In genomic region chr14:96194262-96194656, GRCh38 we compare ENCODE assay signal across 14 cellular contexts. TPM values are rescaled to one million over a fixed set of nuclear protein-coding genes. Genes with fewer than 3 reads are reported as not detected.
DNase-seq lines count a peak whose midpoint lies in the region; ATAC-seq and TF ChIP-seq lines count a peak whose summit lies in the region.
"Had no signal": no experiment of that assay in that cellular context is flagged by ENCODE, and none has a peak within 500 bp of the region (broad histone marks: within the 10 kb centered on the region; RNA-seq: fewer than 3 reads in every experiment).

No MANE protein-coding gene starts in this region.

- no peaks in the 10 kb centered on the region for H3K9me3 Mint-ChIP-seq in neural progenitor cell
- H3K9me3 Mint-ChIP-seq in stimulated activated effector memory CD8-positive, alpha-beta T cell treated with anti-CD3 and anti-CD28 coated beads, Interleukin-12 subunit alpha, Interleukin-12 subunit beta, amount 100 ng/mL, for 72 hours = no peaks in the 10 kb centered on the region

- POLR2A ChIA-PET in IMR-90 (lab: Charles Lee; ENCODE audit: unreplicated experiment) = no interaction called here

- H3K9me3 ChIP-seq in IMR-90 (ENCODE audit: control insufficient read depth, insufficient read depth, low read length) = no peaks in the 10 kb centered on the region
- no peaks in the 10 kb centered on the region for H3K9me3 ChIP-seq in duodenal mucosa (ENCODE audit: control insufficient read depth in 1 of 2, low read length in 2 of 2)
- H3K9me3 ChIP-seq in neural progenitor cell (ENCODE audit: low read depth) = no peaks in the 10 kb centered on the region
- no peaks in the 10 kb centered on the region for H3K9me3 ChIP-seq in thyroid gland
- H3K9me3 ChIP-seq: BE2C had no signal

- H3K23ac ChIP-seq in IMR-90 (ENCODE audit: low read depth, low read length) = no peak overlapping the region

- no peak overlapping the region for H3K4me3 Mint-ChIP-seq in neural progenitor cell
- H3K4me3 Mint-ChIP-seq in stimulated activated effector memory CD8-positive, alpha-beta T cell treated with anti-CD3 and anti-CD28 coated beads, Interleukin-12 subunit alpha, Interleukin-12 subunit beta, amount 100 ng/mL, for 72 hours = no peak overlapping the region
- H3K4me3 Mint-ChIP-seq: CD14-positive monocyte; CD8-positive, alpha-beta T cell had no signal

- no peak overlapping the region for H3K14ac ChIP-seq in IMR-90 (replicated peaks; ENCODE audit: low read depth, low read length)

- H3K36me3 ChIP-seq in IMR-90 (ENCODE audit: control insufficient read depth, insufficient read depth, low read length) (no peaks in the 10 kb centered on the region), duodenal mucosa (ENCODE audit: control insufficient read depth in 1 of 2, insufficient read depth in 2 of 2, low read length in 2 of 2) (no peaks in the 10 kb centered on the region), neural progenitor cell (no peaks in the 10 kb centered on the region), thyroid gland (no peaks in the 10 kb centered on the region)
- H3K36me3 ChIP-seq: BE2C had no signal

- H3K9ac ChIP-seq in IMR-90 (ENCODE audit: low read depth, low read length) (no peak overlapping the region), duodenal mucosa (ENCODE audit: low read depth in 1 of 2, low read length in 2 of 2) (no peak overlapping the region), neural progenitor cell (no peak overlapping the region)

- TF ChIP-seq CTCF in IMR-90 (conservative IDR thresholded peaks at IDR 0.05; ENCODE audit: low read depth, low read length) (no peak), neural progenitor cell (IDR thresholded peaks at IDR 0.05) (no peak), thyroid gland (IDR thresholded peaks at IDR 0.05) (no peak)

- H4K20me1 ChIP-seq in IMR-90 (ENCODE audit: insufficient read depth, low read length) (no peaks in the 10 kb centered on the region), neural progenitor cell (ENCODE audit: low read depth) (no peaks in the 10 kb centered on the region)

- no peaks in the 10 kb centered on the region for H3K79me1 ChIP-seq in IMR-90 (ENCODE audit: low read depth in 1 of 2, low read length in 2 of 2)

- H3K4me3 ChIP-seq in IMR-90 (ENCODE audit: insufficient read depth, low read depth, low read length) (no peak overlapping the region), duodenal mucosa (ENCODE audit: low read depth in 1 of 2, low read length in 2 of 2) (no peak overlapping the region), neural progenitor cell (no peak overlapping the region), thyroid gland (replicated peaks in 1 of 3) (no peak overlapping the region)

- no peaks in the 10 kb centered on the region for H3K27me3 ChIP-seq in IMR-90 (ENCODE audit: control insufficient read depth, insufficient read depth, low read length)
- H3K27me3 ChIP-seq in duodenal mucosa (ENCODE audit: control insufficient read depth in 1 of 2, insufficient read depth in 2 of 2, low read length in 2 of 2) = no peaks in the 10 kb centered on the region
- H3K27me3 ChIP-seq in neural progenitor cell = no peaks in the 10 kb centered on the region
- H3K27me3 ChIP-seq in thyroid gland = no peaks in the 10 kb centered on the region
- H3K27me3 ChIP-seq: BE2C had no signal

- H4K5ac ChIP-seq in IMR-90 (ENCODE audit: low read depth, low read length) = no peak overlapping the region

- intact Hi-C loops in IMR-90 (cut with micrococcal nuclease) (no loop called here), thyroid gland (cut with DNase I) (no loop called here)

- H2AFZ ChIP-seq in IMR-90 (replicated peaks; ENCODE audit: low read length, poor library complexity) (peak overlapping the region; percentile 5), neural progenitor cell (replicated peaks) (no peak overlapping the region)

- H4K8ac ChIP-seq in IMR-90 (ENCODE audit: low read depth in 2 of 2, low read length in 2 of 2) = no peak overlapping the region

- no peak overlapping the region; the same call in 1 of the 2 replicates for H3K4ac ChIP-seq in IMR-90 (ENCODE audit: low read depth, low read length)

- no peak overlapping the region for H2BK5ac ChIP-seq in IMR-90 (ENCODE audit: low read depth, low read length, poor library complexity, severe bottlenecking)

- ATAC-seq in IMR-90 (ENCODE audit: low read depth) = no peak
- ATAC-seq in stimulated activated effector memory CD8-positive, alpha-beta T cell treated with anti-CD3 and anti-CD28 coated beads, Interleukin-12 subunit alpha, Interleukin-12 subunit beta, amount 100 ng/mL, for 72 hours = no peak
- ATAC-seq: CD8-positive, alpha-beta T cell; HCT116 had no signal

- H3K27ac Mint-ChIP-seq in neural progenitor cell = peak overlapping the region; percentile 72
- no peak overlapping the region for H3K27ac Mint-ChIP-seq in stimulated activated effector memory CD8-positive, alpha-beta T cell treated with anti-CD3 and anti-CD28 coated beads, Interleukin-12 subunit alpha, Interleukin-12 subunit beta, amount 100 ng/mL, for 72 hours
- H3K27ac Mint-ChIP-seq: CD8-positive, alpha-beta T cell had no signal

- H2BK15ac ChIP-seq in IMR-90 (ENCODE audit: low read depth, low read length) = no peak overlapping the region

- H2BK20ac ChIP-seq in IMR-90 (ENCODE audit: low read depth, low read length) = no peak overlapping the region

- H4K91ac ChIP-seq in IMR-90 (ENCODE audit: insufficient read depth, low read depth, low read length) = 0 out of 2 replicates have a peak overlapping the region, but pooled peaks have one; percentile 12

- 96% methylated on average over 4 of the region's 10 CpGs; no CpG with 5 or more reads in 1 of the 2 experiments for WGBS in IMR-90 (ENCODE audit: extremely low coverage in 2 of 2, insufficient read length in 1 of 2), 2 experiments
- 88 to 93% methylated on average over 10 of the region's 10 CpGs for WGBS in thyroid gland, 2 donors

- H3K9me1 ChIP-seq in IMR-90 (ENCODE audit: insufficient read depth, low read length) = peaks cover 6% of the 10 kb centered on the region

- H3K56ac ChIP-seq in IMR-90 (ENCODE audit: extremely low read depth, insufficient read depth, low read length) = no peak overlapping the region

- no peak overlapping the region for H2BK120ac ChIP-seq in IMR-90 (ENCODE audit: low read depth, low read length)

- in situ Hi-C loops in IMR-90 (cut with MboI; ENCODE audit: low sequenced_read_pairs) = no loop called here

- peak overlapping the region; percentile 28 for H2AK9ac ChIP-seq in IMR-90 (replicated peaks; ENCODE audit: low read depth, low read length, poor library complexity)

- peak overlapping the region; percentile 92; the same call in 1 of the 2 replicates for H2AK5ac ChIP-seq in IMR-90 (ENCODE audit: low read depth, low read length)

- peaks cover 11% of the 10 kb centered on the region for H3K27me3 Mint-ChIP-seq in neural progenitor cell (ENCODE audit: insufficient read depth, low read depth)

- H3K4me1 ChIP-seq in IMR-90 (ENCODE audit: control insufficient read depth, insufficient read depth, low read length) = peaks cover 10% of the 10 kb centered on the region
- H3K4me1 ChIP-seq in duodenal mucosa (ENCODE audit: control insufficient read depth in 1 of 2, insufficient read depth in 2 of 2, low read length in 2 of 2) = peaks cover 0 to 9% of the 10 kb centered on the region in 2 donors
- peaks cover 17% of the 10 kb centered on the region for H3K4me1 ChIP-seq in neural progenitor cell
- peaks cover 49 to 70% of the 10 kb centered on the region in 2 donors for H3K4me1 ChIP-seq in thyroid gland
- H3K4me1 ChIP-seq: BE2C had no signal

- H3K4me1 Mint-ChIP-seq in neural progenitor cell = peaks cover 31% of the 10 kb centered on the region
- H3K4me1 Mint-ChIP-seq in stimulated activated effector memory CD8-positive, alpha-beta T cell treated with anti-CD3 and anti-CD28 coated beads, Interleukin-12 subunit alpha, Interleukin-12 subunit beta, amount 100 ng/mL, for 72 hours = peaks cover 9% of the 10 kb centered on the region

- CTCF ChIA-PET in IMR-90 (lab: Yijun Ruan, JAX) = no interaction called here

- dilution Hi-C loops in IMR-90 (cut with HindIII; ENCODE audit: low sequenced_read_pairs, unreplicated experiment) = no loop called here

- no TSS peak for BruUV-seq in IMR-90 (replicated peaks; lab: Mats Ljungman, UMichigan)

- DNase-seq in IMR-90 = no peak
- no peak for DNase-seq in neural progenitor cell (ENCODE audit: low spot score)
- no peak for DNase-seq in thyroid gland
- no peak for DNase-seq in stimulated activated CD4-positive, alpha-beta T cell treated with anti-CD3 and anti-CD28 coated beads, Interleukin-15, amount 100 ng/mL, for 24 hours
- DNase-seq in stimulated activated effector memory CD8-positive, alpha-beta T cell treated with anti-CD3 and anti-CD28 coated beads, Interleukin-12 subunit alpha, Interleukin-12 subunit beta, amount 100 ng/mL, for 72 hours (ENCODE audit: low spot score in 2 of 2) = no peak
- DNase-seq in NCI-H1694 (lab: John Stamatoyannopoulos, UW) = no peak
- DNase-seq: BE2C; CD8-positive, alpha-beta T cell; DND-41; GDM1 had no signal

- TF ChIP-seq RAD21 in IMR-90 (IDR thresholded peaks at IDR 0.05; ENCODE audit: low read length) = no peak

- H3K27ac ChIP-seq in IMR-90 (ENCODE audit: insufficient read depth, low read length) = no peak overlapping the region
- H3K27ac ChIP-seq in duodenal mucosa (ENCODE audit: low read depth, low read length) = peak overlapping the region; percentile 14
- no peak overlapping the region for H3K27ac ChIP-seq in neural progenitor cell
- peak overlapping the region; percentile 92 to 97 (median 96) for H3K27ac ChIP-seq in thyroid gland
- H3K27ac ChIP-seq: HL-60 had no signal

- H3K79me2 ChIP-seq in neural progenitor cell (ENCODE audit: low read depth) = no peaks in the 10 kb centered on the region

- no peak overlapping the region for H3K18ac ChIP-seq in IMR-90 (ENCODE audit: low read depth, low read length)

- no peak for TF ChIP-seq POLR2A in IMR-90 (IDR thresholded peaks at IDR 0.05; ENCODE audit: low read depth, low read length)
- no peak for TF ChIP-seq POLR2A in thyroid gland (IDR thresholded peaks at IDR 0.05)

- H3K4me2 ChIP-seq in IMR-90 (ENCODE audit: low read depth, low read length) (no peak overlapping the region), neural progenitor cell (no peak overlapping the region)

- no peaks in the 10 kb centered on the region for H3F3A ChIP-seq in neural progenitor cell (ENCODE audit: low read depth)

- no peaks in the 10 kb centered on the region for H3K36me3 Mint-ChIP-seq in neural progenitor cell
- H3K36me3 Mint-ChIP-seq in stimulated activated effector memory CD8-positive, alpha-beta T cell treated with anti-CD3 and anti-CD28 coated beads, Interleukin-12 subunit alpha, Interleukin-12 subunit beta, amount 100 ng/mL, for 72 hours = no peaks in the 10 kb centered on the region
- H3K36me3 Mint-ChIP-seq: CD14-positive monocyte; CD8-positive, alpha-beta T cell had no signal

RNA-seq across cellular contexts. Expression of gene BDKRB2, which starts 10.4 kb away (rescaled TPM):
- total RNA-seq in IMR-90 (2012; rRNA removed) (60.5 and 73.1 TPM in 2 replicates), neural progenitor cell (ENCODE audit: low replicate concordance) (0.37 TPM in 2 replicates), thyroid gland (1 to 10 TPM; 3.2 to 9.9 (median 5.3) TPM)
- 52.1 and 60.9 TPM in 2 replicates for polyA plus RNA-seq in IMR-90 (2012; rRNA removed)
- 32.4 and 87.1 TPM in 2 replicates for polyA plus RNA-seq in IMR-90 (2012; cell fraction: cytosol; rRNA removed)
- polyA plus RNA-seq in IMR-90 (2012; cell fraction: nucleus; rRNA removed; ENCODE audit: low replicate concordance) = 63.4 and 68.9 TPM in 2 replicates
- total RNA-seq: CD8-positive, alpha-beta T cell had no signal
- polyA plus RNA-seq: CD14-positive monocyte had no signal

Comparison
In these comparisons a context has a peak if more than half of its experiments do, and no peak if none do; other contexts are left out.
1. H3K27ac ChIP-seq: peak in duodenal mucosa (single experiment) and thyroid gland (3 of 3); none in IMR-90 (single experiment) and neural progenitor cell (single experiment).